Comparison of ENCODE assay signal across 2 cellular contexts in the genomic region with DNA sequence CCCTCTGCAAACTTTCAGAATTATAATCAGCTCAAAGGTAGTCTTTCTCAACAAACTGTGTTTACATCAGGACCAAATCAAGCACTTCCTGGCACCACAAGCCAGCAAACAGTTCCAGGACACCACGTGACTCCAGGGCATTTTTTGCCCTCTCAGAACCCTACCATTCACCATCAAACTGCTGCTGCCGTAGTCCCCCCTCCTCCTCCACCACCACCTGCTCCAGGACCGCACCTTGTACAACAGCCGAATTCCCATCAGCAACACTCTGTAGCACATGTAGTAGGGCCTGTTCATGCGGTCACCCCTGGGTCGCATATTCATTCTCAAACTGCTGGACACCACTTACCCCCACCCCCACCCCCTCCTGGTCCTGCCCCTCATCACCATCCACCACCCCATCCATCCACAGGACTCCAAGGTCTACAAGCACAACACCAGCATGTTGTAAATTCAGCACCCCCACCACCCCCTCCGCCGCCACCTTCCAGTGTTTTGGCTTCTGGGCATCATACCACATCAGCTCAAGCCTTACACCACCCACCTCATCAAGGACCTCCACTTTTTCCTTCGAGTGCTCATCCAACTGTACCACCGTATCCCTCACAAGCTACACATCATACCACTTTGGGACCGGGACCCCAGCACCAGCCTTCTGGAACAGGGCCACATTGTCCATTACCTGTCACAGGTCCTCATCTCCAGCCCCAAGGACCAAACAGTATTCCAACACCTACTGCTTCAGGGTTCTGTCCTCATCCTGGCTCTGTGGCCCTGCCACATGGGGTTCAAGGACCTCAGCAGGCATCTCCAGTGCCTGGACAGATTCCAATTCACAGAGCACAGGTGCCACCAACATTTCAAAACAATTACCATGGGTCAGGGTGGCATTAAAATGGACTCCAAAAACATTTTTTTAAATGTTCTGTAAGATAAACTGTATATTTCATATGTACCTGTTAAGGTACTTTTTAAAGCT.
TF ChIP-seq lines count a peak whose summit lies in the region.

No MANE protein-coding gene starts in this region.

TF ChIP-seq in A549, 52 proteins besides CTCF, POLR2A, EP300 and RAD21 (continued from another document):
- TF ChIP-seq FOSL2 (IDR thresholded peaks at IDR 0.05) = no peak
- no peak for TF ChIP-seq FOSL2 (CRISPR knock-in tag; IDR thresholded peaks at IDR 0.05)
- TF ChIP-seq FOSB (CRISPR knock-in tag; IDR thresholded peaks at IDR 0.05) = no peak
- no peak for TF ChIP-seq JUNB (IDR thresholded peaks at IDR 0.05)

TF ChIP-seq in IMR-90, 13 proteins besides CTCF, POLR2A, EP300 and RAD21 (continued from another document):
- TF ChIP-seq, protein P1, sequence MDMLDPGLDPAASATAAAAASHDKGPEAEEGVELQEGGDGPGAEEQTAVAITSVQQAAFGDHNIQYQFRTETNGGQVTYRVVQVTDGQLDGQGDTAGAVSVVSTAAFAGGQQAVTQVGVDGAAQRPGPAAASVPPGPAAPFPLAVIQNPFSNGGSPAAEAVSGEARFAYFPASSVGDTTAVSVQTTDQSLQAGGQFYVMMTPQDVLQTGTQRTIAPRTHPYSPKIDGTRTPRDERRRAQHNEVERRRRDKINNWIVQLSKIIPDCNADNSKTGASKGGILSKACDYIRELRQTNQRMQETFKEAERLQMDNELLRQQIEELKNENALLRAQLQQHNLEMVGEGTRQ (IDR thresholded peaks at IDR 0.05; ENCODE audit: low read depth, low read length) = no peak; the same call in 1 of the 2 replicates
- no peak for TF ChIP-seq NFE2L2 (IDR thresholded peaks at IDR 0.05; ENCODE audit: low read depth, low read length)
- TF ChIP-seq MXI1 (IDR thresholded peaks at IDR 0.05; ENCODE audit: borderline replicate concordance, low read depth, low read length) = no peak
- no peak for TF ChIP-seq SMC3 (IDR thresholded peaks at IDR 0.05; ENCODE audit: low read depth, low read length)
- TF ChIP-seq RCOR1 (IDR thresholded peaks at IDR 0.05; ENCODE audit: insufficient replicate concordance, low read length) = no peak
- TF ChIP-seq, protein P2, sequence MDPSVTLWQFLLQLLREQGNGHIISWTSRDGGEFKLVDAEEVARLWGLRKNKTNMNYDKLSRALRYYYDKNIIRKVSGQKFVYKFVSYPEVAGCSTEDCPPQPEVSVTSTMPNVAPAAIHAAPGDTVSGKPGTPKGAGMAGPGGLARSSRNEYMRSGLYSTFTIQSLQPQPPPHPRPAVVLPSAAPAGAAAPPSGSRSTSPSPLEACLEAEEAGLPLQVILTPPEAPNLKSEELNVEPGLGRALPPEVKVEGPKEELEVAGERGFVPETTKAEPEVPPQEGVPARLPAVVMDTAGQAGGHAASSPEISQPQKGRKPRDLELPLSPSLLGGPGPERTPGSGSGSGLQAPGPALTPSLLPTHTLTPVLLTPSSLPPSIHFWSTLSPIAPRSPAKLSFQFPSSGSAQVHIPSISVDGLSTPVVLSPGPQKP (IDR thresholded peaks at IDR 0.05; ENCODE audit: borderline replicate concordance, low read depth, low read length) = no peak
- no peak for TF ChIP-seq FOS (IDR thresholded peaks at IDR 0.05; ENCODE audit: low read depth, low read length)
- TF ChIP-seq MAFK (IDR thresholded peaks at IDR 0.05; ENCODE audit: low read depth, low read length) = no peak
- TF ChIP-seq BHLHE40 (IDR thresholded peaks at IDR 0.05; ENCODE audit: low read depth, low read length) = no peak
- no peak for TF ChIP-seq RFX5 (IDR thresholded peaks at IDR 0.05; ENCODE audit: low read depth, low read length)
